ENCODE assay signal across 9 cellular contexts in the genomic region with DNA sequence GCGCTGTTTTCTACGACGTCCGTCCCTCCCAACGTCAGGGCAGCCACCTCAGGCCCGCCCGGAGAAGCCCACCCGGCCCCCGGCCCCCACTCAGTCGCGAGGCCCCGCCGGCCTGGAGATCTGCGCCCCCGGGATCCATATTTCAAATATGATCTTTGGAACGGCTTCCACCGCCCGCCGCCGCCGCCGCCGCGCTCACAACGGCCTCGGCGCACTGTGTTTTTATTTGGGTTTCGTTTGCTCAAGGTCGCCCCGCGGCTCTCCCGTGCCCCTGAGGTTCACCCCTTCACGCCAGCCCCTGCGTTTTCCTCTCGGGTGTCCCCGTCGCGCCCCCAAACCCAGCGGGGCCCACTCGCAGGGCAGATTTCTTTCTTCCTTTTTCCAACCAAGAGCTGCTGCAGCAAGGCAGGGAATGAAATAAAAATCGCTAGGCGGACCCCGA. TPM values are rescaled to one million over a fixed set of nuclear protein-coding genes. Genes with fewer than 3 reads are reported as not detected.
DNase-seq lines count a peak whose midpoint lies in the region; ATAC-seq and TF ChIP-seq lines count a peak whose summit lies in the region.
"Had no signal": no experiment of that assay in that cellular context is flagged by ENCODE, and none has a peak within 500 bp of the region (broad histone marks: within the 10 kb centered on the region; RNA-seq: fewer than 3 reads in every experiment).

No MANE protein-coding gene starts in this region.

- H3K4me1 Mint-ChIP-seq in CD14-positive monocyte (peaks cover 44% of the 10 kb centered on the region), endothelial cell (ENCODE audit: unreplicated experiment) (no peaks in the 10 kb centered on the region), osteocyte (ENCODE audit: unreplicated experiment) (peaks cover 29% of the 10 kb centered on the region)

- POLR2A ChIA-PET in Panc1 (lab: Charles Lee) (no interaction called here), HEK293T (lab: Yijun Ruan, JAX) (interaction anchor here (1.3 to 6.1 kb wide), 4 partner anchors 46 to 150 kb away, joined by 4 to 49 read pairs (median 18); a partner anchor contains a TSS)

- peaks cover 1% of the 10 kb centered on the region; the same call in 1 of the 2 replicates for H3K36me3 ChIP-seq in Panc1 (ENCODE audit: control insufficient read depth, insufficient read depth, low read length)

- no TSS peak for BruUV-seq in Panc1 (replicated peaks; lab: Mats Ljungman, UMichigan)

- peak overlapping the region; percentile 50 to 64 for H3K4me3 ChIP-seq in Panc1 (ENCODE audit: low read depth in 2 of 2, low read length in 2 of 2)

- peaks cover 62 to 84% (median 76%) of the 10 kb centered on the region in 3 donors for H3K27me3 Mint-ChIP-seq in CD14-positive monocyte (ENCODE audit: low read depth in 3 of 3)
- peaks cover 14% of the 10 kb centered on the region for H3K27me3 Mint-ChIP-seq in endothelial cell (ENCODE audit: unreplicated experiment)
- peaks cover 13% of the 10 kb centered on the region for H3K27me3 Mint-ChIP-seq in osteocyte (ENCODE audit: unreplicated experiment)

- CTCF ChIA-PET in Panc1 (lab: Charles Lee) (interaction anchor here (0.9 kb wide), 1 partner anchor 11 kb away, joined by 4 read pairs; no protein-coding TSS in a partner anchor), HEK293T (lab: Yijun Ruan, JAX) (interaction anchor here (0.7 to 1.2 kb wide), 2 partner anchors 46 to 258 kb away, joined by 4 to 5 read pairs; a partner anchor contains a TSS)

- no peak for ATAC-seq in Panc1

- H3K4me3 Mint-ChIP-seq in CD14-positive monocyte: peak overlapping the region; percentile 84 to 94
- peak overlapping the region; percentile 56 for H3K4me3 Mint-ChIP-seq in endothelial cell (ENCODE audit: unreplicated experiment)
- peak overlapping the region; percentile 71 for H3K4me3 Mint-ChIP-seq in osteocyte (ENCODE audit: unreplicated experiment)

- DNase-seq in CD14-positive monocyte (ENCODE audit: low spot score) (no peak), Panc1 (ENCODE audit: low read depth, low spot score) (no peak), endothelial cell (ENCODE audit: low spot score) (no peak), osteocyte (ENCODE audit: extremely low spot score, unreplicated experiment) (no peak), NCI-H446 treated with DMSO at 0.1 percent for 48 hours (lab: John Stamatoyannopoulos, UW) (no peak), NCI-H2196 treated with DMSO at 0.1 percent for 48 hours (lab: John Stamatoyannopoulos, UW; ENCODE audit: unreplicated experiment) (no peak), HEK293T (ENCODE audit: extremely low spot score) (no peak)
- DNase-seq in activated CD4-positive, CD25-positive, alpha-beta regulatory T cell (lab: John Stamatoyannopoulos, UW): no peak
- DNase-seq: SHP77 treated with DMSO at 0.1 percent for 48 hours had no signal

- H3K27ac Mint-ChIP-seq in CD14-positive monocyte (peak overlapping the region in 2 of 7 donors; percentile 41 to 42), endothelial cell (ENCODE audit: unreplicated experiment) (no peak overlapping the region), osteocyte (ENCODE audit: unreplicated experiment) (peak overlapping the region; percentile 23)

- TF ChIP-seq CTCF in CD14-positive monocyte (IDR thresholded peaks at IDR 0.05): no peak
- TF ChIP-seq CTCF in Panc1 (IDR thresholded peaks at IDR 0.05): no peak
- no peak for TF ChIP-seq CTCF in endothelial cell (IDR thresholded peaks at IDR 0.05; ENCODE audit: unreplicated experiment)
- no peak for TF ChIP-seq CTCF in osteocyte (IDR thresholded peaks at IDR 0.05)

- no peaks in the 10 kb centered on the region for H3K9me3 ChIP-seq in Panc1 (ENCODE audit: control insufficient read depth, insufficient read depth, low read depth, low read length)

- H3K9me3 Mint-ChIP-seq in CD14-positive monocyte (peaks cover 0 to 44% (median 18%) of the 10 kb centered on the region in 7 donors), endothelial cell (ENCODE audit: unreplicated experiment) (no peaks in the 10 kb centered on the region), osteocyte (ENCODE audit: unreplicated experiment) (no peaks in the 10 kb centered on the region)

- H3K27ac ChIP-seq in Panc1 (ENCODE audit: low read length): peak overlapping the region; percentile 76

- intact Hi-C loops in CD14-positive monocyte (cut with micrococcal nuclease): loop anchor here in 1 of 2 donors (2.0 kb wide), 1 partner anchor 45 kb away; no protein-coding TSS in a partner anchor
- intact Hi-C loops in Panc1 (cut with micrococcal nuclease; ENCODE audit: unreplicated experiment): loop anchor here (10.0 kb wide), 1 partner anchor 71 kb away; no protein-coding TSS in a partner anchor

- H3K27me3 ChIP-seq in Panc1 (ENCODE audit: control insufficient read depth, insufficient read depth, low read length): no peaks in the 10 kb centered on the region

- H3K36me3 Mint-ChIP-seq in CD14-positive monocyte (peaks cover 3 to 8% of the 10 kb centered on the region in 2 donors), endothelial cell (ENCODE audit: low read depth, unreplicated experiment) (no peaks in the 10 kb centered on the region), osteocyte (ENCODE audit: unreplicated experiment) (no peaks in the 10 kb centered on the region)

- in situ Hi-C loops in Panc1 (cut with HindIII; ENCODE audit: low pct_unique_long_range_greater_than_20kb, low sequenced_read_pairs): no loop called here

- peaks cover 25% of the 10 kb centered on the region for H3K4me1 ChIP-seq in Panc1 (ENCODE audit: control insufficient read depth, insufficient read depth, low read length)

TF ChIP-seq in HEK293T, 16 proteins besides CTCF, POLR2A, EP300 and RAD21:
- TF ChIP-seq, protein P1, sequence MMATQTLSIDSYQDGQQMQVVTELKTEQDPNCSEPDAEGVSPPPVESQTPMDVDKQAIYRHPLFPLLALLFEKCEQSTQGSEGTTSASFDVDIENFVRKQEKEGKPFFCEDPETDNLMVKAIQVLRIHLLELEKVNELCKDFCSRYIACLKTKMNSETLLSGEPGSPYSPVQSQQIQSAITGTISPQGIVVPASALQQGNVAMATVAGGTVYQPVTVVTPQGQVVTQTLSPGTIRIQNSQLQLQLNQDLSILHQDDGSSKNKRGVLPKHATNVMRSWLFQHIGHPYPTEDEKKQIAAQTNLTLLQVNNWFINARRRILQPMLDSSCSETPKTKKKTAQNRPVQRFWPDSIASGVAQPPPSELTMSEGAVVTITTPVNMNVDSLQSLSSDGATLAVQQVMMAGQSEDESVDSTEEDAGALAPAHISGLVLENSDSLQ (IDR thresholded peaks at IDR 0.05): no peak
- no peak for TF ChIP-seq HDGF (IDR thresholded peaks at IDR 0.05; ENCODE audit: borderline replicate concordance)
- no peak for TF ChIP-seq ZNF384 (IDR thresholded peaks at IDR 0.05)
- no peak for TF ChIP-seq L3MBTL2 (conservative IDR thresholded peaks at IDR 0.05)
- TF ChIP-seq FOXK2 (IDR thresholded peaks at IDR 0.05): no peak
- no peak for TF ChIP-seq CTBP1 (IDR thresholded peaks at IDR 0.05; ENCODE audit: borderline replicate concordance)
- TF ChIP-seq BHLHE40 (IDR thresholded peaks at IDR 0.05; ENCODE audit: borderline replicate concordance): no peak
- TF ChIP-seq ELF4 (IDR thresholded peaks at IDR 0.05): no peak
- no peak for TF ChIP-seq LEF1 (IDR thresholded peaks at IDR 0.05; ENCODE audit: borderline replicate concordance)
- no peak for TF ChIP-seq SUZ12 (IDR thresholded peaks at IDR 0.05)

RNA-seq across cellular contexts. Expression of a gene that starts 4.3 kb away (rescaled TPM):
- polyA plus RNA-seq in CD14-positive monocyte: 1 to 10 TPM; 1.4 to 3.6 TPM
- total RNA-seq in Panc1 (2021; ENCODE audit: unreplicated experiment) (48.6 TPM), endothelial cell (ENCODE audit: unreplicated experiment) (6.8 TPM), osteocyte (21.4 and 23.2 TPM in 2 replicates)
- 39.2 TPM for polyA plus RNA-seq in Panc1 (2012; ENCODE audit: insufficient read length)

RNA-seq across cellular contexts. Expression of a gene that starts 46.6 kb away (rescaled TPM):
- polyA plus RNA-seq in CD14-positive monocyte: 1 to 10 TPM; 2.5 TPM
- total RNA-seq in Panc1 (2021; ENCODE audit: unreplicated experiment): 15.3 TPM
- 17.3 TPM for polyA plus RNA-seq in Panc1 (2012; ENCODE audit: insufficient read length)
- total RNA-seq in endothelial cell (ENCODE audit: unreplicated experiment): 3.3 TPM
- total RNA-seq in osteocyte: 5.4 and 6.3 TPM in 2 replicates
